In the genomic region with DNA sequence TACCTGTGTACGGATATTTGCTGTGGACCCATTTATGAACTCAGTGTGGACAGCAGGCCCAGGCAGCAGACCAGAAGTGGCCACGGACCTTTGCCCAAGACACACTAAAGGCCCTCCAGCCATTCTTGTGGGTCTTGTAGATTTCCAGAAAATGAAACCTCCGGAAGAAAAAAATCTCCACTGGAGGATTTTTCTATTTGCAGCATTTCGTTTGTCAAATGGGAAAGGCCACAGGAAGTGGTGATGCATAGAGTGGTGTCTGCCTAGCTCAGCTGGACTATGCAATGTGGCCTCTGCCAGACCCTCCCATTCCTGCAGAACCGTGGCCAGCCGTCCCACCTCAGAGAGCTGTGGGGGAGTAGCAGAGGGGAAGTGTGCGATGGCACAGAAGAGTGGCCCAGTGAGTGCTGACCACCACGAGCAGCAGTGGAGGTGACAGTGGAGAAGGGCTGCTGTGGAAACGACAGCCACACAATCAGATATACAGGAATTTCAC, we compare ENCODE assay signal across 29 cellular contexts. TPM values are rescaled to one million over a fixed set of nuclear protein-coding genes. Genes with fewer than 3 reads are reported as not detected.
"Had no signal": no experiment of that assay in that cellular context is flagged by ENCODE, and none has a peak within 500 bp of the region (broad histone marks: within the 10 kb centered on the region; RNA-seq: fewer than 3 reads in every experiment).

No MANE protein-coding gene starts in this region.

- DNase-seq: activated CD4-positive, alpha-beta T cell treated with anti-CD3 and anti-CD28 coated beads, Interleukin-2, amount 10 ng/mL, durations not matched to agents 24 days and 14 days; activated CD4-positive, alpha-beta T cell treated with anti-CD3 and anti-CD28 coated beads, Interleukin-2, amount 50 U/mL, for 4 hours; activated CD8-positive, alpha-beta T cell treated with anti-CD3 and anti-CD28 coated beads for 36 hours; activated effector memory CD4-positive, alpha-beta T cell treated with anti-CD3 and anti-CD28 coated beads, Interleukin-2, amount 50 U/mL, for 16 hours; activated naive CD4-positive, alpha-beta T cell; activated naive CD4-positive, alpha-beta T cell treated with anti-CD3 and anti-CD28 coated beads, Interleukin-2, amount 50 U/mL, for 16 hours; activated naive CD8-positive, alpha-beta T cell treated with anti-CD3 and anti-CD28 coated beads for 36 hours; activated T-cell treated with anti-CD3 and anti-CD28 coated beads, Interleukin-2, amount 50 U/mL, for 1 hour; activated T-cell treated with anti-CD3 and anti-CD28 coated beads, Interleukin-2, amount 50 U/mL, for 72 hours; amygdala; KG1; MM.1S; NCI-H1092; NCI-H1436 treated with DMSO at 0.1 percent for 48 hours; NCI-H1694 treated with DMSO at 0.1 percent for 48 hours; NCI-H2029; NCI-H510A; NCI-H526; NCI-H748 treated with DMSO at 0.1 percent for 48 hours; NK-92 treated with Interleukin-12 subunit alpha and Interleukin-12 subunit beta, amount 100 ng/mL, for 24 hours; PC-3; Right ventricle myocardium superior; SW 1271; T-helper 1 cell; T-helper 2 cell; T-helper 9 cell had no signal

- H3K36me3 ChIP-seq: ascending aorta, cardiac muscle cell had no signal

- H3K4me3 ChIP-seq: ascending aorta, cardiac muscle cell had no signal

- H3K27me3 ChIP-seq: ascending aorta, cardiac muscle cell had no signal

- ATAC-seq: activated CD8-positive, alpha-beta T cell treated with anti-CD3 and anti-CD28 coated beads for 36 hours; activated T-cell treated with anti-CD3 and anti-CD28 coated beads, Interleukin-2, amount 50 U/mL, for 72 hours; activated T-helper 17 cell treated with anti-CD3 and anti-CD28 coated beads, Interleukin-2, amount 50 U/mL, for 72 hours; PC-3 had no signal

- H3K4me1 ChIP-seq: ascending aorta had no signal

- H3K27ac ChIP-seq: ascending aorta, cardiac muscle cell had no signal

RNA-seq across cellular contexts. Expression of gene INSM1, which starts 24.0 kb away (rescaled TPM):
- total RNA-seq: ascending aorta, cardiac muscle cell, Right ventricle myocardium superior had no signal
